In genomic region chr1:108201682-108202081, GRCh38 we compare ENCODE assay signal across 18 cellular contexts. TPM values are rescaled to one million over a fixed set of nuclear protein-coding genes. Genes with fewer than 3 reads are reported as not detected.
A peak's percentile ranks its signal among the peaks of the same experiment; 100 is the strongest.
DNase-seq lines count a peak whose midpoint lies in the region; ATAC-seq and TF ChIP-seq lines count a peak whose summit lies in the region.
"Had no signal": no experiment of that assay in that cellular context is flagged by ENCODE, and none has a peak within 500 bp of the region (broad histone marks: within the 10 kb centered on the region; RNA-seq: fewer than 3 reads in every experiment).

No MANE protein-coding gene starts in this region.

- H2BK120ac ChIP-seq in mesenchymal stem cell (ENCODE audit: low read depth, low read length): no peak overlapping the region

- no peaks in the 10 kb centered on the region for H3K79me1 ChIP-seq in mesenchymal stem cell (replicated peaks; ENCODE audit: low read length, poor library complexity, severe bottlenecking)

- H4K91ac ChIP-seq in mesenchymal stem cell (ENCODE audit: low read length): no peak overlapping the region

- 93% methylated on average over 2 of the region's 5 CpGs for WGBS in mesenchymal stem cell

- H3K9me3 ChIP-seq in endocrine pancreas (ENCODE audit: control insufficient read depth, low read length): no peaks in the 10 kb centered on the region
- no peaks in the 10 kb centered on the region for H3K9me3 ChIP-seq in mesenchymal stem cell (ENCODE audit: control insufficient read depth, low read length)
- H3K9me3 ChIP-seq: SK-N-SH had no signal

- no peak for ATAC-seq in natural killer cell treated with Interleukin-12 subunit alpha and Interleukin-12 subunit beta and Interleukin-15 and Interleukin-18, amount 100 ng/mL, for 72 hours
- ATAC-seq in natural killer cell: no peak

- peak overlapping the region; percentile 84 for H3K4me3 ChIP-seq in endocrine pancreas (ENCODE audit: control insufficient read depth, insufficient read depth, low read length)
- H3K4me3 ChIP-seq in mesenchymal stem cell (ENCODE audit: insufficient read depth in 1 of 2, low read depth in 1 of 2, low read length in 2 of 2): no peak overlapping the region

- no peak overlapping the region for H3K4ac ChIP-seq in mesenchymal stem cell (ENCODE audit: low read depth in 1 of 2, low read length in 2 of 2)

- H3K27me3 Mint-ChIP-seq in natural killer cell treated with Interleukin-12 subunit alpha and Interleukin-12 subunit beta and Interleukin-15 and Interleukin-18, amount 100 ng/mL, for 72 hours: peaks cover 12 to 23% of the 10 kb centered on the region in 2 donors
- peaks cover 4 to 31% of the 10 kb centered on the region in 2 donors for H3K27me3 Mint-ChIP-seq in natural killer cell (ENCODE audit: low read depth in 2 of 2)

- H3K4me3 Mint-ChIP-seq in natural killer cell treated with Interleukin-12 subunit alpha and Interleukin-12 subunit beta and Interleukin-15 and Interleukin-18, amount 100 ng/mL, for 72 hours: peak overlapping the region; percentile 90
- no peak overlapping the region for H3K4me3 Mint-ChIP-seq in natural killer cell

- H3K9me3 Mint-ChIP-seq in natural killer cell treated with Interleukin-12 subunit alpha and Interleukin-12 subunit beta and Interleukin-15 and Interleukin-18, amount 100 ng/mL, for 72 hours: peaks cover 3% of the 10 kb centered on the region
- peaks cover 0 to 2% of the 10 kb centered on the region in 2 donors for H3K9me3 Mint-ChIP-seq in natural killer cell

- H2AFZ ChIP-seq in mesenchymal stem cell (ENCODE audit: low read depth, low read length): no peak overlapping the region

- no peak overlapping the region for H2BK5ac ChIP-seq in mesenchymal stem cell (ENCODE audit: low read depth, low read length, poor library complexity, severe bottlenecking)

- no peak overlapping the region for H2AK5ac ChIP-seq in mesenchymal stem cell (ENCODE audit: low read length, severe bottlenecking)

- no peak overlapping the region for H2BK15ac ChIP-seq in mesenchymal stem cell (ENCODE audit: low read depth, poor library complexity, severe bottlenecking)

- no peaks in the 10 kb centered on the region for H3K4me1 ChIP-seq in endocrine pancreas (ENCODE audit: control insufficient read depth, insufficient read depth, low read length)
- H3K4me1 ChIP-seq in mesenchymal stem cell (ENCODE audit: control insufficient read depth, insufficient read depth, low read depth, low read length): peaks cover 6% of the 10 kb centered on the region

- H4K8ac ChIP-seq in mesenchymal stem cell (ENCODE audit: low read length): no peak overlapping the region

- TF ChIP-seq CTCF in natural killer cell (IDR thresholded peaks at IDR 0.05) (no peak), VCaP (conservative IDR thresholded peaks at IDR 0.05) (no peak)

- no peak overlapping the region for H3K14ac ChIP-seq in mesenchymal stem cell (ENCODE audit: low read length in 2 of 2)

- intact Hi-C loops in natural killer cell (cut with micrococcal nuclease): loop anchor here (5.0 to 10.0 kb wide), 2 partner anchors 419 to 443 kb away; no protein-coding TSS in a partner anchor

- no peak overlapping the region for H2BK12ac ChIP-seq in mesenchymal stem cell (ENCODE audit: low read length in 2 of 2)

- no peaks in the 10 kb centered on the region for H3K36me3 ChIP-seq in endocrine pancreas (ENCODE audit: control insufficient read depth, insufficient read depth, low read length)
- peaks cover 4 to 13% of the 10 kb centered on the region in 2 experiments for H3K36me3 ChIP-seq in mesenchymal stem cell (ENCODE audit: control insufficient read depth in 1 of 2, insufficient read depth in 2 of 2, low read depth in 1 of 2, low read length in 2 of 2)

- peaks cover 21 to 36% of the 10 kb centered on the region in 2 donors for H3K4me1 Mint-ChIP-seq in natural killer cell treated with Interleukin-12 subunit alpha and Interleukin-12 subunit beta and Interleukin-15 and Interleukin-18, amount 100 ng/mL, for 72 hours (ENCODE audit: low read depth in 2 of 2)
- peaks cover 29 to 34% of the 10 kb centered on the region in 2 donors for H3K4me1 Mint-ChIP-seq in natural killer cell

- H3K18ac ChIP-seq in mesenchymal stem cell (ENCODE audit: low read depth in 1 of 2, low read length in 2 of 2): no peak overlapping the region

- H3K9ac ChIP-seq in endocrine pancreas (ENCODE audit: control insufficient read depth, insufficient read depth, low read length): no peak overlapping the region
- H3K9ac ChIP-seq in mesenchymal stem cell (ENCODE audit: low read length): no peak overlapping the region

- peak overlapping the region in 1 of 2 donors; percentile 82 for H3K27ac Mint-ChIP-seq in natural killer cell treated with Interleukin-12 subunit alpha and Interleukin-12 subunit beta and Interleukin-15 and Interleukin-18, amount 100 ng/mL, for 72 hours
- H3K27ac Mint-ChIP-seq in natural killer cell: peak overlapping the region in 1 of 2 donors; percentile 89

- no peak for DNase-seq in natural killer cell treated with Interleukin-12 subunit alpha and Interleukin-12 subunit beta and Interleukin-15 and Interleukin-18, amount 100 ng/mL, for 72 hours (ENCODE audit: low spot score)
- no peak for DNase-seq in natural killer cell
- DNase-seq in stimulated activated CD4-positive, alpha-beta T cell treated with anti-CD3 and anti-CD28 coated beads, Interleukin-2, amount 100 ng/mL, for 24 hours: no peak
- no peak for DNase-seq in NCI-H69 (lab: John Stamatoyannopoulos, UW)
- no peak for DNase-seq in mesenchymal stem cell
- DNase-seq: DND-41, H7, NCI-H1105 treated with DMSO at 0.1 percent for 48 hours, NCI-H1694 treated with DMSO at 0.1 percent for 48 hours, NCI-H748 treated with DMSO at 0.1 percent for 48 hours, RPMI8226, SHP77 treated with DMSO at 0.1 percent for 48 hours, SK-N-SH had no signal

- no peak overlapping the region for H3K23ac ChIP-seq in mesenchymal stem cell (ENCODE audit: low read length in 2 of 2)

- H3K4me2 ChIP-seq in mesenchymal stem cell (ENCODE audit: low read length, poor library complexity, severe bottlenecking): no peak overlapping the region

- H3K27me3 ChIP-seq in endocrine pancreas (ENCODE audit: control insufficient read depth, insufficient read depth, low read length) (no peaks in the 10 kb centered on the region), mesenchymal stem cell (ENCODE audit: control insufficient read depth in 1 of 2, insufficient read depth in 1 of 2, low read length in 2 of 2) (no peaks in the 10 kb centered on the region)

- H3K36me3 Mint-ChIP-seq in natural killer cell treated with Interleukin-12 subunit alpha and Interleukin-12 subunit beta and Interleukin-15 and Interleukin-18, amount 100 ng/mL, for 72 hours: peaks cover 10% of the 10 kb centered on the region
- no peaks in the 10 kb centered on the region for H3K36me3 Mint-ChIP-seq in natural killer cell

- H3K27ac ChIP-seq in VCaP: peak overlapping the region; percentile 93; the same call in 1 of the 2 replicates
- no peak overlapping the region for H3K27ac ChIP-seq in mesenchymal stem cell (ENCODE audit: low read length, poor library complexity, severe bottlenecking)
- H3K27ac ChIP-seq: C4-2B had no signal

RNA-seq across cellular contexts. Expression of gene SLC25A24, which starts 1.5 kb away (rescaled TPM):
- 10 to 100 TPM in 1 of 2 donors, 1 to 10 TPM in 1; 8.8 to 17.3 TPM for total RNA-seq in natural killer cell treated with Interleukin-12 subunit alpha and Interleukin-12 subunit beta and Interleukin-15 and Interleukin-18, amount 100 ng/mL, for 72 hours
- 10 to 100 TPM in 2 of 3 donors, 1 to 10 TPM in 1; 7.6 to 11.5 (median 11.3) TPM for total RNA-seq in natural killer cell
- polyA plus RNA-seq in mesenchymal stem cell (2013, experiment 1 of 2): 47.0 TPM
- 50.5 TPM for polyA plus RNA-seq in mesenchymal stem cell (2013, experiment 2 of 2)

RNA-seq across cellular contexts. Expression of gene NBPF4, which starts 42.2 kb away (rescaled TPM):
- not detected for total RNA-seq in natural killer cell treated with Interleukin-12 subunit alpha and Interleukin-12 subunit beta and Interleukin-15 and Interleukin-18, amount 100 ng/mL, for 72 hours
- not detected for total RNA-seq in natural killer cell
- not detected for polyA plus RNA-seq in mesenchymal stem cell (2013, experiment 1 of 2)
- not detected for polyA plus RNA-seq in mesenchymal stem cell (2013, experiment 2 of 2)
- total RNA-seq: G401, H7, NCI-H460 had no signal
- polyA plus RNA-seq: SK-N-SH had no signal
